ENCODE assay signal across 21 cellular contexts in genomic region chr5:160635046-160635445, GRCh38.
"Had no signal": no experiment of that assay in that cellular context is flagged by ENCODE, and none has a peak within 500 bp of the region (broad histone marks: within the 10 kb centered on the region; RNA-seq: fewer than 3 reads in every experiment).

No MANE protein-coding gene starts in this region.

- H3K9me3 ChIP-seq: breast epithelium had no signal

- FAIRE-seq: frontal cortex had no signal

- H3K27ac ChIP-seq: breast epithelium, coronary artery, esophagus muscularis mucosa, neural progenitor cell, spleen had no signal

- H3K4me3 ChIP-seq: breast epithelium, coronary artery, esophagus muscularis mucosa, neural progenitor cell, spleen had no signal

- H3K9me3 Mint-ChIP-seq: activated CD4-positive, alpha-beta memory T cell treated with anti-CD3 and anti-CD28 coated beads for 36 hours; activated naive CD8-positive, alpha-beta T cell treated with anti-CD3 and anti-CD28 coated beads for 36 hours; central memory CD8-positive, alpha-beta T cell; neural progenitor cell; T-helper 1 cell treated with Interleukin-12 subunit alpha and Interleukin-12 subunit beta and Interleukin-4 antibody, amounts not matched to agents 30 μg/mL and 1 μg/mL, for 36 hours had no signal

- H3K36me3 ChIP-seq: breast epithelium, esophagus muscularis mucosa, neural progenitor cell, spleen had no signal

- DNase-seq: activated CD4-positive, alpha-beta memory T cell treated with anti-CD3 and anti-CD28 coated beads for 36 hours; activated CD4-positive, alpha-beta T cell treated with anti-CD3 and anti-CD28 coated beads for 4 hours; activated CD4-positive, CD25-positive, alpha-beta regulatory T cell; activated naive CD4-positive, alpha-beta T cell treated with Interleukin-2 at 50 U/mL for 16 hours; activated naive CD8-positive, alpha-beta T cell treated with anti-CD3 and anti-CD28 coated beads for 36 hours; activated T-cell treated with anti-CD3 and anti-CD28 coated beads, Interleukin-2, amount 50 U/mL, for 48 hours; hypothalamus; mesenchymal stem cell; naive thymus-derived CD4-positive, alpha-beta T cell; retina; spleen; stimulated activated CD4-positive, alpha-beta T cell treated with anti-CD3 and anti-CD28 coated beads, Interleukin-4, amount 100 ng/mL, for 1 hour; stimulated activated naive CD4-positive, alpha-beta T cell treated with Interleukin-2 at 50 U/mL for 16 hours; T1000 had no signal

- H3K27me3 ChIP-seq: breast epithelium, neural progenitor cell had no signal

- H3K27me3 Mint-ChIP-seq: activated naive CD8-positive, alpha-beta T cell treated with anti-CD3 and anti-CD28 coated beads for 36 hours had no signal

- H3K9ac ChIP-seq: neural progenitor cell had no signal

- H3K4me3 Mint-ChIP-seq: activated CD4-positive, alpha-beta memory T cell treated with anti-CD3 and anti-CD28 coated beads for 36 hours; activated naive CD8-positive, alpha-beta T cell treated with anti-CD3 and anti-CD28 coated beads for 36 hours; central memory CD8-positive, alpha-beta T cell; naive thymus-derived CD4-positive, alpha-beta T cell; neural progenitor cell; T-helper 1 cell treated with Interleukin-12 subunit alpha and Interleukin-12 subunit beta and Interleukin-4 antibody, amounts not matched to agents 30 μg/mL and 1 μg/mL, for 36 hours had no signal

- H3K4me1 Mint-ChIP-seq: activated naive CD8-positive, alpha-beta T cell treated with anti-CD3 and anti-CD28 coated beads for 36 hours; central memory CD8-positive, alpha-beta T cell; naive thymus-derived CD4-positive, alpha-beta T cell; neural progenitor cell had no signal

- H3K36me3 Mint-ChIP-seq: activated CD4-positive, alpha-beta memory T cell treated with anti-CD3 and anti-CD28 coated beads for 36 hours; activated naive CD8-positive, alpha-beta T cell treated with anti-CD3 and anti-CD28 coated beads for 36 hours; naive thymus-derived CD4-positive, alpha-beta T cell; neural progenitor cell had no signal

- ATAC-seq: naive thymus-derived CD4-positive, alpha-beta T cell had no signal

- H3K4me1 ChIP-seq: breast epithelium, esophagus muscularis mucosa, neural progenitor cell, spleen had no signal

- H3K27ac Mint-ChIP-seq: activated CD4-positive, alpha-beta memory T cell treated with anti-CD3 and anti-CD28 coated beads for 36 hours; activated naive CD8-positive, alpha-beta T cell treated with anti-CD3 and anti-CD28 coated beads for 36 hours; naive thymus-derived CD4-positive, alpha-beta T cell; neural progenitor cell; T-helper 1 cell treated with Interleukin-12 subunit alpha and Interleukin-12 subunit beta and Interleukin-4 antibody, amounts not matched to agents 30 μg/mL and 1 μg/mL, for 36 hours had no signal
